In genomic region chr19:40177286-40178070, GRCh38 we compare ENCODE assay signal across 20 cellular contexts. TPM values are rescaled to one million over a fixed set of nuclear protein-coding genes. Genes with fewer than 3 reads are reported as not detected.
DNase-seq lines count a peak whose midpoint lies in the region; FAIRE-seq and TF ChIP-seq lines count a peak whose summit lies in the region.
"Had no signal": no experiment of that assay in that cellular context is flagged by ENCODE, and none has a peak within 500 bp of the region (broad histone marks: within the 10 kb centered on the region; RNA-seq: fewer than 3 reads in every experiment).

No MANE protein-coding gene starts in this region.

- FAIRE-seq in frontal cortex (lab: Jason Lieb, UNC) = no peak
- FAIRE-seq: GM12892, GM19239 had no signal

- H3K4me3 Mint-ChIP-seq in type B pancreatic cell = no peak overlapping the region
- H3K4me3 Mint-ChIP-seq: B cell; CD4-positive, alpha-beta T cell had no signal

- DNase-seq in NCI-H748 (lab: John Stamatoyannopoulos, UW; ENCODE audit: unreplicated experiment) = peak; percentile 52
- no peak for DNase-seq in NCI-H748 treated with DMSO at 0.1 percent for 48 hours (lab: John Stamatoyannopoulos, UW)
- DNase-seq in RPMI7951 (ENCODE audit: low read depth) = peak; percentile 16
- no peak for DNase-seq in epithelial cell of prostate (ENCODE audit: low read depth, low spot score)
- DNase-seq in type B pancreatic cell (ENCODE audit: extremely low spot score, unreplicated experiment) = no peak
- no peak for DNase-seq in frontal cortex (ENCODE audit: low spot score in 2 of 2)
- DNase-seq in NCI-H1092 (lab: John Stamatoyannopoulos, UW) = no peak
- DNase-seq: C1 segment of cervical spinal cord; Calu3; CD4-positive, alpha-beta T cell; DMS 273 treated with DMSO at 0.1 percent for 48 hours; DND-41; GDM1; HCEC 1CT had no signal

- TF ChIP-seq CTCF in type B pancreatic cell (conservative IDR thresholded peaks at IDR 0.05) = no peak

- H3K36me3 Mint-ChIP-seq in type B pancreatic cell = no peaks in the 10 kb centered on the region

- H3K9me3 Mint-ChIP-seq in type B pancreatic cell = peaks cover 7% of the 10 kb centered on the region
- H3K9me3 Mint-ChIP-seq: CD4-positive, alpha-beta T cell had no signal

- H3K27ac ChIP-seq in epithelial cell of prostate = peak overlapping the region; percentile 68
- H3K27ac ChIP-seq: HL-60 had no signal

- no peak overlapping the region for H3K27ac Mint-ChIP-seq in type B pancreatic cell
- H3K27ac Mint-ChIP-seq: B cell; CD4-positive, alpha-beta T cell had no signal

- peaks cover 16% of the 10 kb centered on the region for H3K27me3 Mint-ChIP-seq in type B pancreatic cell

- H3K4me1 Mint-ChIP-seq in type B pancreatic cell (ENCODE audit: unreplicated experiment) = no peaks in the 10 kb centered on the region
- H3K4me1 Mint-ChIP-seq: B cell had no signal

RNA-seq across cellular contexts. Expression of gene MAP3K10, which starts 13.7 kb away (rescaled TPM):
- total RNA-seq in RPMI7951 (2014; rRNA removed; shearing (Covaris generic)) = 3.8 and 4.9 TPM in 2 replicates
- total RNA-seq in type B pancreatic cell (ENCODE audit: low replicate concordance) (16.8 and 23.4 TPM in 2 replicates), frontal cortex (31.4 TPM)

RNA-seq across cellular contexts. Expression of gene TTC9B, which starts 40.7 kb away (rescaled TPM):
- total RNA-seq in RPMI7951 (2014; rRNA removed; shearing (Covaris generic)) = not detected in 2 replicates
- total RNA-seq in type B pancreatic cell (ENCODE audit: low replicate concordance) (0.39 and 0.48 TPM in 2 replicates), frontal cortex (37.5 TPM)
- total RNA-seq: A172; B cell; Calu3; CD4-positive, alpha-beta T cell; H4 had no signal

RNA-seq across cellular contexts. Expression of gene CCNP, which starts 49.0 kb away (rescaled TPM):
- 0.29 TPM in 1 of 2 replicates, not detected in the other for total RNA-seq in RPMI7951 (2014; rRNA removed; shearing (Covaris generic))
- total RNA-seq in type B pancreatic cell (ENCODE audit: low replicate concordance) = 0.60 and 0.98 TPM in 2 replicates
- 0.41 TPM for total RNA-seq in frontal cortex
- total RNA-seq: A172, H4 had no signal

Comparison
In these comparisons a context has a peak if more than half of its experiments do, and no peak if none do; other contexts are left out.
1. DNase-seq: peak in NCI-H748 (single experiment) and RPMI7951 (single experiment); none in NCI-H748 treated with DMSO at 0.1 percent for 48 hours (single experiment), epithelial cell of prostate (single experiment), type B pancreatic cell (single experiment), frontal cortex (0 of 2) and NCI-H1092 (single experiment).
2. RNA of gene TTC9B, which starts 40.7 kb away (total RNA-seq): 37.5 TPM in frontal cortex (single experiment); 0.39 to 0.48 TPM in type B pancreatic cell and not detected in RPMI7951; every median in the first group is over 10 times any median in the second.